8 cellular contexts compared by ENCODE assay signal in genomic region chr22:32655068-32655467, GRCh38.
"Had no signal": no experiment of that assay in that cellular context is flagged by ENCODE, and none has a peak within 500 bp of the region (broad histone marks: within the 10 kb centered on the region; RNA-seq: fewer than 3 reads in every experiment).

No MANE protein-coding gene starts in this region.

- H3K4me3 ChIP-seq: GM12878 had no signal

- DNase-seq: GDM1, GF-D8 had no signal

- ATAC-seq: GM12878 had no signal

- FAIRE-seq: G401.6, GM12878, GM12891, GM12892, GM18507, GM19239 had no signal
